Comparison of ENCODE assay signal across 10 cellular contexts in the genomic region with DNA sequence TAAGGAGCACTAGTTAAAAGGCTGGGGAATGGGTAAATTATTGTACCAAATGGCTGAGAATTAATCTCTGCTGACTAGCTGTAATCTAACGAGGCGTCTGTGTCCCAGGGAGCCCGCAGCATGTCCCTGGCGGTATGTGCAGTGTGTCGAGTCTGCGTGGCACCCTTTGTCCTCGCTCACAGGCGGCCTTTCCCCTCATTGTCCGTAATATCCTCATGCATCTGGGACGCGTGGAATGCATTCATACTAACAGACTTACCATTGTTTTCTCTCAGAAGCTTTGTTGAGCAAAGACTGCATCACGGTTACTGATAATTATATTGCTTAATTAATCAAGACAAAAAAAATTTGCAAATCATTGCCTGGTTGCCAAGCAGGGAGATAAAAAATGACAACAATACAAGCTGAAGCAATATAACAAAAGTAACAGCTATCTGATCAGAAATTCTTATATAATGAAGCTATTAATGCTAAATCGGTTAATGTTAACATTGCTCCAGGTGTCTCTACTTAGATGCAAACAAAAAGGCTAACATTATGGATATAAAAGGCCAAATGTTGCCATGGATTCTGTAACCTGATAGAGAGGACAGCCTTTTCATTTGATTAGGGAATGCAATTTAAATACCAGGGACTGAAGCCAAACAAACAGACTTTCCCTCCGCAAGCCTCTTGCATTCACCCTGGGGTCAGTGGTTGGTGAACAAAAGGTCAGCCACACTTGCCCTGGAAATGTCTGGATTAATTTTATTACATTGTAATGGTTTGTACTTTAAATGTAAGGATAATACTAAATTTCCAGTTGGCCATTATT.
DNase-seq lines count a peak whose midpoint lies in the region; TF ChIP-seq lines count a peak whose summit lies in the region.
"Had no signal": no experiment of that assay in that cellular context is flagged by ENCODE, and none has a peak within 500 bp of the region (broad histone marks: within the 10 kb centered on the region; RNA-seq: fewer than 3 reads in every experiment).

No MANE protein-coding gene starts in this region.

- intact Hi-C loops in vagina (cut with DNase I), result no loop called here

- H3K4me1 ChIP-seq in HUES6 (ENCODE audit: control insufficient read depth, insufficient read depth, low read length) (peaks cover 22% of the 10 kb centered on the region), neuron (ENCODE audit: insufficient read depth, low read length) (peaks cover 59% of the 10 kb centered on the region), vagina (no peaks in the 10 kb centered on the region)

- no peak overlapping the region for H2AFZ ChIP-seq in neuron (ENCODE audit: low read depth, low read length)

- no peak overlapping the region for H3K9ac ChIP-seq in HUES6 (ENCODE audit: low read length)

- no peaks in the 10 kb centered on the region for H3K9me3 ChIP-seq in HUES6 (ENCODE audit: control insufficient read depth, insufficient read depth, low read depth, low read length)
- no peaks in the 10 kb centered on the region for H3K9me3 ChIP-seq in neuron (ENCODE audit: low read length)
- no peaks in the 10 kb centered on the region for H3K9me3 ChIP-seq in vagina

- DNase-seq in NCI-H2227 (lab: John Stamatoyannopoulos, UW; ENCODE audit: unreplicated experiment) (peak; percentile 36), ecto neural progenitor cell (ENCODE audit: low spot score) (peak; percentile 71), foreskin melanocyte (no peak), 8988T (no peak), OCI-M2 (lab: John Stamatoyannopoulos, UW; ENCODE audit: unreplicated experiment) (no peak), vagina (ENCODE audit: extremely low spot score in 2 of 2) (no peak)
- DNase-seq: foreskin keratinocyte had no signal

- TF ChIP-seq CTCF in vagina (IDR thresholded peaks at IDR 0.05), result no peak

- H3K27me3 ChIP-seq in HUES6 (ENCODE audit: control insufficient read depth, insufficient read depth, low read length) (no peaks in the 10 kb centered on the region), neuron (ENCODE audit: insufficient read depth, low read length) (no peaks in the 10 kb centered on the region), vagina (no peaks in the 10 kb centered on the region)
- H3K27me3 ChIP-seq: foreskin keratinocyte had no signal

- 0 out of 2 replicates have a peak, but pooled peaks cover 3% of the 10 kb centered on the region for H3K36me3 ChIP-seq in HUES6 (ENCODE audit: control insufficient read depth, insufficient read depth, low read length)
- H3K36me3 ChIP-seq in neuron (ENCODE audit: insufficient read depth, low read length), result no peaks in the 10 kb centered on the region
- H3K36me3 ChIP-seq in vagina, result peaks cover 0 to 11% of the 10 kb centered on the region in 2 donors

- H3K4me3 ChIP-seq in HUES6 (ENCODE audit: low read depth, low read length) (no peak overlapping the region), neuron (ENCODE audit: low read length) (peak overlapping the region; percentile 13), vagina (no peak overlapping the region)

- no peak for TF ChIP-seq POLR2A in vagina (IDR thresholded peaks at IDR 0.05)

- H3K27ac ChIP-seq in HUES6 (ENCODE audit: low read depth, low read length) (peak overlapping the region; percentile 18; the same call in 1 of the 2 replicates), vagina (no peak overlapping the region)
- H3K27ac ChIP-seq: foreskin keratinocyte, VCaP had no signal

Comparison
In these comparisons a context has a peak if more than half of its experiments do, and no peak if none do; other contexts are left out.
1. DNase-seq: peak in NCI-H2227 (single experiment) and ecto neural progenitor cell (single experiment); none in foreskin melanocyte (single experiment), 8988T (single experiment), OCI-M2 (single experiment) and vagina (0 of 2).